20 cellular contexts compared by ENCODE assay signal in genomic region chr7:132871419-132871818, GRCh38.
DNase-seq lines count a peak whose midpoint lies in the region; ATAC-seq, FAIRE-seq and TF ChIP-seq lines count a peak whose summit lies in the region.
"Had no signal": no experiment of that assay in that cellular context is flagged by ENCODE, and none has a peak within 500 bp of the region (broad histone marks: within the 10 kb centered on the region; RNA-seq: fewer than 3 reads in every experiment).

No MANE protein-coding gene starts in this region.

- ATAC-seq in HG02642 (IDR thresholded peaks at IDR 0.05; ENCODE audit: poor library complexity, unreplicated experiment) (peak; percentile 73), HG03354 (IDR thresholded peaks at IDR 0.05; ENCODE audit: poor library complexity, severe bottlenecking, unreplicated experiment) (peak; percentile 59), HG02678 (IDR thresholded peaks at IDR 0.05; ENCODE audit: unreplicated experiment) (no peak)
- ATAC-seq: HCT116, heart right ventricle, PC-3 had no signal

- peak; percentile 97 for FAIRE-seq in GM19239 (lab: Jason Lieb, UNC)
- no peak for FAIRE-seq in urothelium cell line (lab: Jason Lieb, UNC)

- H3K4me1 ChIP-seq in colonic mucosa: no peaks in the 10 kb centered on the region
- H3K4me1 ChIP-seq: SJSA1, transverse colon had no signal

- intact Hi-C loops in colonic mucosa (cut with DNase I): no loop called here

- TF ChIP-seq CTCF in GM12865 (IDR thresholded peaks at IDR 0.05; ENCODE audit: insufficient read depth, low read depth, low read length, missing control alignments): no peak
- TF ChIP-seq CTCF in colonic mucosa (IDR thresholded peaks at IDR 0.05): no peak

- H3K4me3 ChIP-seq in GM12865 (ENCODE audit: low read depth, low read length): no peak overlapping the region
- no peak overlapping the region for H3K4me3 ChIP-seq in colonic mucosa
- H3K4me3 ChIP-seq: heart right ventricle, SJSA1, transverse colon had no signal

- no peak overlapping the region for H3K27ac ChIP-seq in colonic mucosa
- H3K27ac ChIP-seq: heart right ventricle, SJSA1, transverse colon, WERI-Rb-1 had no signal

- H3K9ac ChIP-seq in colonic mucosa (ENCODE audit: low read depth in 2 of 2, low read length in 2 of 2): no peak overlapping the region

- no peaks in the 10 kb centered on the region for H3K36me3 ChIP-seq in colonic mucosa
- H3K36me3 ChIP-seq: SJSA1, transverse colon had no signal

- no peaks in the 10 kb centered on the region for H3K9me3 ChIP-seq in colonic mucosa
- H3K9me3 ChIP-seq: heart right ventricle, SJSA1, transverse colon had no signal

- H3K27me3 ChIP-seq in colonic mucosa: no peaks in the 10 kb centered on the region
- H3K27me3 ChIP-seq: heart right ventricle, SJSA1, transverse colon had no signal

- peak; percentile 56 for DNase-seq in GM12865 (ENCODE audit: low read depth)
- peak; percentile 4 for DNase-seq in GM19239 (ENCODE audit: insufficient read length, low spot score)
- DNase-seq in HuH-7.5 (ENCODE audit: low spot score): no peak
- DNase-seq in urothelium cell line (ENCODE audit: low spot score): no peak
- DNase-seq in colonic mucosa: no peak
- DNase-seq: activated CD4-positive, alpha-beta memory T cell treated with anti-CD3 and anti-CD28 coated beads for 36 hours; activated naive CD4-positive, alpha-beta T cell treated with anti-CD3 and anti-CD28 coated beads, Interleukin-2, amount 50 U/mL, for 16 hours; activated T-cell treated with anti-CD3 and anti-CD28 coated beads, Interleukin-2, amount 50 U/mL, for 24 hours; C1 segment of cervical spinal cord; GDM1; heart right ventricle; PC-3; T-helper 2 cell; transverse colon; WERI-Rb-1 had no signal

Comparison
In these comparisons a context has a peak if more than half of its experiments do, and no peak if none do; other contexts are left out.
1. DNase-seq: peak in GM12865 (single experiment) and GM19239 (single experiment); none in HuH-7.5 (single experiment), urothelium cell line (single experiment) and colonic mucosa (single experiment).